21 cellular contexts compared by ENCODE assay signal in genomic region chr7:5614579-5614978, GRCh38.
"Had no signal": no experiment of that assay in that cellular context is flagged by ENCODE, and none has a peak within 500 bp of the region (broad histone marks: within the 10 kb centered on the region; RNA-seq: fewer than 3 reads in every experiment).

No MANE protein-coding gene starts in this region.

- ATAC-seq: activated CD8-positive, alpha-beta T cell treated with anti-CD3 and anti-CD28 coated beads, Interleukin-2, amount 10 ng/mL, durations not matched to agents 7 days and 5 days; left lung; natural killer cell; stimulated activated memory B cell treated with anti-CD40 and anti-IgM and Interleukin-4, amounts not matched to agents 10 μg/mL and 1 μg/mL and 100 μg/mL, for 72 hours had no signal

- H3K9me3 ChIP-seq: left lung, right lobe of liver, testis had no signal

- H3K4me1 Mint-ChIP-seq: brain; natural killer cell; stimulated activated memory B cell treated with anti-CD40 and anti-IgM and Interleukin-4, amounts not matched to agents 10 μg/mL and 1 μg/mL and 100 μg/mL, for 72 hours had no signal

- H3K36me3 ChIP-seq: right lobe of liver had no signal

- H3K4me3 Mint-ChIP-seq: activated CD4-positive, alpha-beta T cell treated with anti-CD3 and anti-CD28 coated beads, Interleukin-2, amount 10 ng/mL, durations not matched to agents 24 days and 14 days; activated CD8-positive, alpha-beta T cell treated with anti-CD3 and anti-CD28 coated beads, Interleukin-2, amount 10 ng/mL, durations not matched to agents 7 days and 5 days; activated T-helper 1 cell treated with anti-CD3 and anti-CD28 coated beads, Interleukin-12 subunit alpha, Interleukin-12 subunit beta, Interleukin-2, Interleukin-4 antibody, amounts not matched to agents 30 ng/mL and 10 ng/mL and 1 ng/mL, durations not matched to agents 14 hours and 24 hours and 36 hours; brain; dendritic cell treated with granulocyte-macrophage colony-stimulating factor and Interleukin-4, amounts not matched to agents 40 ng/mL and 50 ng/mL, for 4 days; immature natural killer cell; natural killer cell; stimulated activated memory B cell treated with anti-CD40 and anti-IgM and Interleukin-4, amounts not matched to agents 10 μg/mL and 1 μg/mL and 100 μg/mL, for 72 hours had no signal

- DNase-seq: activated CD4-positive, alpha-beta T cell treated with anti-CD3 and anti-CD28 coated beads, Interleukin-2, amount 10 ng/mL, durations not matched to agents 24 days and 14 days; activated CD8-positive, alpha-beta T cell treated with anti-CD3 and anti-CD28 coated beads, Interleukin-2, amount 10 ng/mL, durations not matched to agents 7 days and 5 days; activated gamma-delta T cell; activated naive CD4-positive, alpha-beta T cell treated with anti-CD3 and anti-CD28 coated beads, Interleukin-2, amount 50 U/mL, for 16 hours; aorta; effector CD4-positive, alpha-beta T cell; foreskin keratinocyte; immature natural killer cell; kidney glomerular epithelial cell; left lung; natural killer cell; nucleus accumbens; right lobe of liver; small intestine; stimulated activated CD4-positive, alpha-beta T cell treated with anti-CD3 and anti-CD28 coated beads, Interleukin-2, amount 100 ng/mL, for 24 hours; testis; trophoblast cell had no signal

- H3K36me3 Mint-ChIP-seq: immature natural killer cell, natural killer cell had no signal

- H3K27me3 ChIP-seq: foreskin keratinocyte, left lung, right lobe of liver, testis had no signal

- H3K9me3 Mint-ChIP-seq: activated CD4-positive, alpha-beta T cell treated with anti-CD3 and anti-CD28 coated beads, Interleukin-2, amount 10 ng/mL, durations not matched to agents 24 days and 14 days; activated T-helper 1 cell treated with anti-CD3 and anti-CD28 coated beads, Interleukin-12 subunit alpha, Interleukin-12 subunit beta, Interleukin-2, Interleukin-4 antibody, amounts not matched to agents 30 ng/mL and 10 ng/mL and 1 ng/mL, durations not matched to agents 14 hours and 24 hours and 36 hours; brain; dendritic cell treated with granulocyte-macrophage colony-stimulating factor and Interleukin-4, amounts not matched to agents 40 ng/mL and 50 ng/mL, for 4 days; immature natural killer cell; natural killer cell; stimulated activated memory B cell treated with anti-CD40 and anti-IgM and Interleukin-4, amounts not matched to agents 10 μg/mL and 1 μg/mL and 100 μg/mL, for 72 hours had no signal

- H3K4me3 ChIP-seq: left lung, right lobe of liver, testis had no signal

- H3K4me1 ChIP-seq: foreskin keratinocyte, right lobe of liver had no signal

- H3K27ac ChIP-seq: foreskin keratinocyte, left lung, right lobe of liver, testis had no signal

- FAIRE-seq: small intestine had no signal

- H3K27me3 Mint-ChIP-seq: activated CD4-positive, alpha-beta T cell treated with anti-CD3 and anti-CD28 coated beads, Interleukin-2, amount 10 ng/mL, durations not matched to agents 24 days and 14 days; brain; stimulated activated memory B cell treated with anti-CD40 and anti-IgM and Interleukin-4, amounts not matched to agents 10 μg/mL and 1 μg/mL and 100 μg/mL, for 72 hours had no signal

- H3K27ac Mint-ChIP-seq: activated CD4-positive, alpha-beta T cell treated with anti-CD3 and anti-CD28 coated beads, Interleukin-2, amount 10 ng/mL, durations not matched to agents 24 days and 14 days; activated CD8-positive, alpha-beta T cell treated with anti-CD3 and anti-CD28 coated beads, Interleukin-2, amount 10 ng/mL, durations not matched to agents 7 days and 5 days; activated T-helper 1 cell treated with anti-CD3 and anti-CD28 coated beads, Interleukin-12 subunit alpha, Interleukin-12 subunit beta, Interleukin-2, Interleukin-4 antibody, amounts not matched to agents 30 ng/mL and 10 ng/mL and 1 ng/mL, durations not matched to agents 14 hours and 24 hours and 36 hours; dendritic cell treated with granulocyte-macrophage colony-stimulating factor and Interleukin-4, amounts not matched to agents 40 ng/mL and 50 ng/mL, for 4 days; immature natural killer cell; natural killer cell; stimulated activated memory B cell treated with anti-CD40 and anti-IgM and Interleukin-4, amounts not matched to agents 10 μg/mL and 1 μg/mL and 100 μg/mL, for 72 hours had no signal
